In the genomic region with DNA sequence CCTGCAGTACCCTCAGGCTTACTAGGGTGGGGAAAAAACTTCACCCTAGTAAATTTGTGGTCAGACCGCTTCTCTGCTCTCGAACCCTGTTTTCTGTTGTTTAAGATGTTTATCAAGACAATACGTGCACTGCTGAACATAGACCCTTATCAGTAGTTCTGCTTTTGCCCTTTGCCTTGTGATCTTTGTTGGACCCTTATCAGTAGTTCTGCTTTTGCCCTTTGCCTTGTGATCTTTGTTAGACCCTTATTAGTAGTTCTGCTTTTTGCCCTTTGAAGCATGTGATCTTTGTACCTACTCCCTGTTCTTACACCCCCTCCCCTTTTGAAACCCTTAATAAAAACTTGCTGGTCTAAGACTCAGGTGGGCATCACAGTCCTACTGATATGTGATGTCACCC, we compare ENCODE assay signal across 7 cellular contexts. TPM values are rescaled to one million over a fixed set of nuclear protein-coding genes. Genes with fewer than 3 reads are reported as not detected.
"Had no signal": no experiment of that assay in that cellular context is flagged by ENCODE, and none has a peak within 500 bp of the region (broad histone marks: within the 10 kb centered on the region; RNA-seq: fewer than 3 reads in every experiment).

No MANE protein-coding gene starts in this region.

RNA-seq across cellular contexts. Expression of gene DNAH8, which starts 15.4 kb away (rescaled TPM):
- total RNA-seq: activated CD8-positive, alpha-beta T cell treated with anti-CD3 and anti-CD28 coated beads for 36 hours; activated T-helper 2 cell treated with anti-CD3 and anti-CD28 coated beads, Interferon-gamma antibody, Interleukin-2, Interleukin-4, amounts not matched to agents 10 μg/mL and 5 μg/mL and 100 μg/mL, durations not matched to agents 14 hours and 24 hours and 36 hours; ascending aorta; cardiac muscle cell; gastroesophageal sphincter had no signal
- polyA plus RNA-seq: cardiac muscle cell, fibroblast of lung, heart right ventricle had no signal
